In the genomic region with DNA sequence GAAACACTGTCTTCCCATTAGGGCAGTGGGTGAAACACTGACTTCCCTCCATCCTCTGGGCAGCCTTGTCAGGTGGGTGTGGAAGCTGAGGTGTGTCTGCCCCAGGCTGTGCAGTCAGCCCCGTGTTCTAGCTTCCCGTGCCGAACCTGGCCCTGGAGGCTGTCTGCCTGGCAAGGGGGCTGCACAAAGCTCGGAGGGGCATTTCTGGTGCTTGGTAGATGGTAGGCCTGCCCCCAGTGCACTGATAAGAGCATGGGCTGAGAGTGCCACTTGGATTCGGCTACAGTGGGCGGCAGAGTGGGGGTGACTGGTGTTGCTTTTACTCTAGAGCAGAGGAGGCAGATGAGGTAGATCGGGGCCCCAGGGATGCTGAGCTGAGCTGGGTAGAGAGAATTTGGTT, we compare ENCODE assay signal across 1 cellular context.
TF ChIP-seq lines count a peak whose summit lies in the region.

No MANE protein-coding gene starts in this region.

TF ChIP-seq in WTC11, 78 proteins besides CTCF, POLR2A, EP300 and RAD21 (continued from another document):
- no peak for TF ChIP-seq ATF1 (CRISPR knock-in tag; IDR thresholded peaks at IDR 0.05)
- no peak for TF ChIP-seq SP1 (CRISPR knock-in tag; conservative IDR thresholded peaks at IDR 0.05)
- no peak for TF ChIP-seq ZNF138 (CRISPR knock-in tag; conservative IDR thresholded peaks at IDR 0.05)
- no peak for TF ChIP-seq E2F4 (CRISPR knock-in tag; IDR thresholded peaks at IDR 0.05; ENCODE audit: borderline replicate concordance, low read depth)
- TF ChIP-seq, protein P1, sequence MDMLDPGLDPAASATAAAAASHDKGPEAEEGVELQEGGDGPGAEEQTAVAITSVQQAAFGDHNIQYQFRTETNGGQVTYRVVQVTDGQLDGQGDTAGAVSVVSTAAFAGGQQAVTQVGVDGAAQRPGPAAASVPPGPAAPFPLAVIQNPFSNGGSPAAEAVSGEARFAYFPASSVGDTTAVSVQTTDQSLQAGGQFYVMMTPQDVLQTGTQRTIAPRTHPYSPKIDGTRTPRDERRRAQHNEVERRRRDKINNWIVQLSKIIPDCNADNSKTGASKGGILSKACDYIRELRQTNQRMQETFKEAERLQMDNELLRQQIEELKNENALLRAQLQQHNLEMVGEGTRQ (CRISPR knock-in tag; IDR thresholded peaks at IDR 0.05), result no peak
- no peak for TF ChIP-seq GTF2I (CRISPR knock-in tag; conservative IDR thresholded peaks at IDR 0.05)
- TF ChIP-seq, protein P2, sequence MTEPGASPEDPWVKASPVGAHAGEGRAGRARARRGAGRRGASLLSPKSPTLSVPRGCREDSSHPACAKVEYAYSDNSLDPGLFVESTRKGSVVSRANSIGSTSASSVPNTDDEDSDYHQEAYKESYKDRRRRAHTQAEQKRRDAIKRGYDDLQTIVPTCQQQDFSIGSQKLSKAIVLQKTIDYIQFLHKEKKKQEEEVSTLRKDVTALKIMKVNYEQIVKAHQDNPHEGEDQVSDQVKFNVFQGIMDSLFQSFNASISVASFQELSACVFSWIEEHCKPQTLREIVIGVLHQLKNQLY (CRISPR knock-in tag; IDR thresholded peaks at IDR 0.05), result no peak
- no peak for TF ChIP-seq ZNF425 (CRISPR knock-in tag; conservative IDR thresholded peaks at IDR 0.05)
- TF ChIP-seq TEAD1 (CRISPR knock-in tag; IDR thresholded peaks at IDR 0.05), result no peak
- no peak for TF ChIP-seq NFATC4 (CRISPR knock-in tag; IDR thresholded peaks at IDR 0.05)
- TF ChIP-seq ZNF317 (CRISPR knock-in tag; IDR thresholded peaks at IDR 0.05; ENCODE audit: borderline replicate concordance, low read depth), result no peak
- TF ChIP-seq ZNF121 (CRISPR knock-in tag; IDR thresholded peaks at IDR 0.05), result no peak
- no peak for TF ChIP-seq CREB1 (CRISPR knock-in tag; IDR thresholded peaks at IDR 0.05)
- no peak for TF ChIP-seq ZNF232 (CRISPR knock-in tag; IDR thresholded peaks at IDR 0.05)
TF ChIP-seq in WTC11: peak in this region for 0.
